In the genomic region with DNA sequence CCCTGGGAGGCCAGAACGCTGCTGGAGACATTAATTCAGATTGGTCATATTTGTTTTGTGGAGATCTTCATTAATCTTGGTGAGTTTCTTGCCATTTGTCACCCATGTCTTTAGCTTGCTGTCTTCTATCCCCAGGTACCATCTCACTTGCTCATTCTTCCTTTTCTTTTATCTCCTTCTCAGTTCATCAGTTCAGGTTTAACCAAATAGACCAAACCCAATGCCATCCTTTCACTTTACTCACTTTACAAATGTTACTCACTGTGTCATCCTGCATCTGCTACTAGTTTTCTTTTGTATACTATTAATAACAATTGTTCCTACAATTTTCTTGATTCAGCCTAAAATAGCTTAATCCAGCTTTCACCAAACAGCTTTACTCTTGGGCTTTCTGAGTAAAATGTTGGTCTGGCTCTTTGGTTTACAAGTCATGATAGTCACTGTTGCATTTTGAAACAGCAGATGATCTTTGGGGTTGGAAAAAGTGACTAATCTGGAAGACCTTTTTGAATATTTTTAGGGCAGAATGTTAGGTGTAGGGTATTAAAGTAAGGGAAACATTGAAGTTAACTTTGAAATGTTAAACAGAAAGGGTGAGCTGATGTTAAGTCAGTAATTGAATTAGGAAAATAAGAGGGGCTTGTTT, we compare ENCODE assay signal across 21 cellular contexts.
"Had no signal": no experiment of that assay in that cellular context is flagged by ENCODE, and none has a peak within 500 bp of the region (broad histone marks: within the 10 kb centered on the region; RNA-seq: fewer than 3 reads in every experiment).

No MANE protein-coding gene starts in this region.

- H3K9me3 ChIP-seq: gastrocnemius medialis, left lung, suprapubic skin, transverse colon, uterus had no signal

- H3K27ac ChIP-seq: cardiac muscle cell, gastrocnemius medialis, left lung, SK-N-MC, suprapubic skin, transverse colon, uterus had no signal

- DNase-seq: activated CD4-positive, alpha-beta T cell treated with anti-CD3 and anti-CD28 coated beads, Interleukin-2, amount 10 ng/mL, durations not matched to agents 24 days and 14 days; activated CD8-positive, alpha-beta memory T cell treated with anti-CD3 and anti-CD28 coated beads for 24 hours; activated effector memory CD4-positive, alpha-beta T cell treated with Interleukin-2 at 50 U/mL for 16 hours; activated naive CD4-positive, alpha-beta T cell treated with anti-CD3 and anti-CD28 coated beads, Interleukin-2, amount 50 U/mL, for 16 hours; dermis blood vessel endothelial cell; effector memory CD8-positive, alpha-beta T cell; gastrocnemius medialis; head of caudate nucleus; left lung; midbrain; nephron progenitor cell; nucleus accumbens; stimulated activated CD4-positive, alpha-beta T cell treated with anti-CD3 and anti-CD28 coated beads, Interleukin-4, amount 100 ng/mL, for 4 hours; stimulated activated naive CD4-positive, alpha-beta T cell treated with Interleukin-2 at 50 U/mL for 16 hours; transverse colon; uterus had no signal

- H3K36me3 Mint-ChIP-seq: WTC11 had no signal

- H3K36me3 ChIP-seq: cardiac muscle cell, gastrocnemius medialis, left lung, suprapubic skin, transverse colon, uterus had no signal

- H3K4me3 ChIP-seq: cardiac muscle cell, gastrocnemius medialis, left lung, SK-N-MC, suprapubic skin, transverse colon, uterus had no signal

- H3K4me1 ChIP-seq: gastrocnemius medialis, left lung, uterus had no signal

- H3K9me3 Mint-ChIP-seq: activated CD4-positive, alpha-beta T cell treated with anti-CD3 and anti-CD28 coated beads, Interleukin-2, amount 10 ng/mL, durations not matched to agents 24 days and 14 days; effector memory CD8-positive, alpha-beta T cell; nephron progenitor cell; WTC11 had no signal

- H3K27me3 ChIP-seq: cardiac muscle cell, gastrocnemius medialis, left lung, suprapubic skin, transverse colon, uterus had no signal

- H3K4me3 Mint-ChIP-seq: activated CD4-positive, alpha-beta T cell treated with anti-CD3 and anti-CD28 coated beads, Interleukin-2, amount 10 ng/mL, durations not matched to agents 24 days and 14 days; effector memory CD8-positive, alpha-beta T cell; nephron progenitor cell; WTC11 had no signal

- ATAC-seq: effector memory CD8-positive, alpha-beta T cell; gastrocnemius medialis; left lung; sciatic nerve; WTC11 had no signal

- H3K27me3 Mint-ChIP-seq: activated CD4-positive, alpha-beta T cell treated with anti-CD3 and anti-CD28 coated beads, Interleukin-2, amount 10 ng/mL, durations not matched to agents 24 days and 14 days had no signal

- H3K27ac Mint-ChIP-seq: activated CD4-positive, alpha-beta T cell treated with anti-CD3 and anti-CD28 coated beads, Interleukin-2, amount 10 ng/mL, durations not matched to agents 24 days and 14 days; effector memory CD8-positive, alpha-beta T cell; nephron progenitor cell; WTC11 had no signal
